Comparison of ENCODE assay signal across 8 cellular contexts in the genomic region with DNA sequence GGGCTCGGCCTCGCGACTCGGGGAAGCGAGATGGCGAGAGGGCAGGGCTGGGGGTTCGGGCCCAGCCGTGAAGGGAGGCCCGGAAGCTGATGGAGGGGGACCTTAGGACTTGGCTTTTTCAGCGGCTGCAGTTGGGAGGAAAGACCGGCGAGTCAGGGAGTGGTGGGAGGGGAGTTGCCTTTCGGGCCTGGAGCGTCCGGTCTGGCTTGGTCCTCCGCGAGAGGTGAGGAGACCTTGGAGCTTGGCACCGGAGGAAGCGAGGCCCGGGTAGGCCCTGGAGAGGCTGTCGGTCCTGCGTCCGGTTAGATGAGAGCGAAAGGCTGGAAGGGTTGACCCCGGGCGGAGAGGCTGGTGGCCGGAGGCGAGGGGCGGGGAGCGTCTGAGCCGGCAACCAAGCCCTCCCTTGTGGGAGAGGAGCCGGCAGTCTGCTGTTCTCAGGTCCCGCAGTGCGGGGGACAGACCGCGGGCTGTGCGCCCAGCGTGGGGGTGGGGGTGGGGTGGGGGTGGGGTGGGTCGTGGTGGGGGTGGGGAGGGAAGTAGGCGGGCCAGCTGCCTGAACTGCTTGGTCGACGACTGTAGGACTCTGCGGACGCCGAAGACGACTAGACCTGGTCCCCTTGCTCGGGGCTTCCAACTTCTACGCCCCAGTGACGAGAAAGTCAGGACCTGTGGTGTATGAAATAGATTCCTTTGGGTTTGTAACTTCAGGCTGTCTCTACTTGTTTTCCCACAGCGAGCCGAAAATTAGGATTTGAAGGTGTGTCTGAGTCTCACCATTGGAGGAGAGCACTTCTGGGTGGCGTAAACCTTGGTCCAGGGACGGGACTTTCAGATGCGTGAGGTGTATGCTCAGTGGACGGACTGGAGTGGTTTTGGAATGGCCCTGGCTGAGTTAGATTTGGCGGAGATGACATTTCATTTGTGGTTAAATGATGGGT. TPM values are rescaled to one million over a fixed set of nuclear protein-coding genes. Genes with fewer than 3 reads are reported as not detected.
DNase-seq lines count a peak whose midpoint lies in the region; ATAC-seq and TF ChIP-seq lines count a peak whose summit lies in the region.

No MANE protein-coding gene starts in this region.

- no peaks in the 10 kb centered on the region for H3K9me3 Mint-ChIP-seq in brain

- H3K4me1 Mint-ChIP-seq in brain: peaks cover 40% of the 10 kb centered on the region

- H3K27me3 ChIP-seq in iPS-20b (ENCODE audit: insufficient read depth, low read length): no peaks in the 10 kb centered on the region

- H3K9ac ChIP-seq in iPS-20b (ENCODE audit: low read depth, low read length): peak overlapping the region; percentile 96

- no peak for TF ChIP-seq CTCF in brain (conservative IDR thresholded peaks at IDR 0.05)

- peak overlapping the region; percentile 87 for H3K4me3 ChIP-seq in iPS-20b (ENCODE audit: low read length)

- ATAC-seq in HG03025 (IDR thresholded peaks at IDR 0.05; ENCODE audit: low FRiP score, unreplicated experiment): peak; percentile 20

- H3K36me3 ChIP-seq in iPS-20b (ENCODE audit: insufficient read depth, low read depth, low read length): peaks cover 7% of the 10 kb centered on the region

- DNase-seq in NCI-H82 (lab: John Stamatoyannopoulos, UW) (peak; percentile 51), NCI-H82 treated with DMSO at 0.1 percent for 48 hours (lab: John Stamatoyannopoulos, UW; ENCODE audit: unreplicated experiment) (no peak), SW480 (ENCODE audit: low spot score) (peak; percentile 38), AML-193 (lab: John Stamatoyannopoulos, UW) (no peak)
- peak; percentile 7 to 15 for DNase-seq in stimulated activated CD4-positive, alpha-beta T cell treated with anti-CD3 and anti-CD28 coated beads, Interleukin-12 subunit alpha, Interleukin-12 subunit beta, amount 100 ng/mL, for 24 hours (ENCODE audit: low read depth in 2 of 2)

- peaks cover 23% of the 10 kb centered on the region for H3K36me3 Mint-ChIP-seq in brain

- H3K4me3 Mint-ChIP-seq in brain: peak overlapping the region; percentile 85 to 92 (median 89)

- H3K4me1 ChIP-seq in iPS-20b (ENCODE audit: insufficient read depth, low read length): peaks cover 2% of the 10 kb centered on the region; the same call in 1 of the 2 replicates

- H3K27ac ChIP-seq in iPS-20b (ENCODE audit: low read length): peak overlapping the region; percentile 63

- H3K27ac Mint-ChIP-seq in brain: peak overlapping the region; percentile 82 to 92 (median 89)

- H3K9me3 ChIP-seq in iPS-20b (ENCODE audit: insufficient read depth, low read depth, low read length): no peaks in the 10 kb centered on the region

- peaks cover 10% of the 10 kb centered on the region for H3K27me3 Mint-ChIP-seq in brain

RNA-seq across cellular contexts. Expression of a gene that starts 1.0 kb away (rescaled TPM):
- 8.7 TPM for polyA plus RNA-seq in brain (ENCODE audit: insufficient read depth, low read depth, low replicate concordance)

Comparison
In these comparisons a context has a peak if more than half of its experiments do, and no peak if none do; other contexts are left out.
1. DNase-seq: peak in NCI-H82 (single experiment), SW480 (single experiment) and stimulated activated CD4-positive, alpha-beta T cell treated with anti-CD3 and anti-CD28 coated beads, Interleukin-12 subunit alpha, Interleukin-12 subunit beta, amount 100 ng/mL, for 24 hours (2 of 2); none in NCI-H82 treated with DMSO at 0.1 percent for 48 hours (single experiment) and AML-193 (0 of 2).